Comparison of ENCODE assay signal across 24 cellular contexts in the genomic region with DNA sequence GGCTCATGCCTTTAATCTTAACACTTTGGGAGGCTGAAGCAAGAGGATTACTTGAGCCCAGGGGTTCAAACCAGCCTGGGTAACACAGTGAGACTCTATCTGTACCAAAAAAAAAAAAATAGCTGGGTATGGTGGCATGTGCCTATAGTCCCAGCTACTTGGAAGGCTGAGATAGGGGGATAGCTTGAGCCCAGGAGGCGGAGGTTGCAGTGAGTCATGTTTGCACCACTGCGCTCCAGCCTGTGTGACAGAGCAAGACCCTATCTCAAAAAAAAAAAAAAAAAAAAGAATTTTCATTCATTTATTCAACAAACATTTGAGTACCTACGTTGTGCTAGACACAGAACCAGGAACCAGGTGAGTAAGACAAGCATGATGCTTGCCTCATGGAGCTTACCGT.
DNase-seq lines count a peak whose midpoint lies in the region; ATAC-seq and TF ChIP-seq lines count a peak whose summit lies in the region.
"Had no signal": no experiment of that assay in that cellular context is flagged by ENCODE, and none has a peak within 500 bp of the region (broad histone marks: within the 10 kb centered on the region; RNA-seq: fewer than 3 reads in every experiment).

No MANE protein-coding gene starts in this region.

- H3K9me3 Mint-ChIP-seq in activated CD4-positive, alpha-beta T cell treated with anti-CD3 and anti-CD28 coated beads, Interleukin-2, amount 10 ng/mL, durations not matched to agents 7 days and 5 days: no peaks in the 10 kb centered on the region
- peaks cover 17% of the 10 kb centered on the region for H3K9me3 Mint-ChIP-seq in dendritic cell treated with granulocyte-macrophage colony-stimulating factor and Interleukin-4, amounts not matched to agents 40 ng/mL and 50 ng/mL, for 4 days
- H3K9me3 Mint-ChIP-seq in stimulated activated memory B cell treated with anti-CD40 and anti-IgM and Interleukin-4, amounts not matched to agents 10 μg/mL and 1 μg/mL and 100 μg/mL, for 72 hours: peaks cover 3% of the 10 kb centered on the region
- H3K9me3 Mint-ChIP-seq: activated CD4-positive, alpha-beta memory T cell treated with anti-CD3 and anti-CD28 coated beads, Interleukin-2, amount 10 ng/mL, durations not matched to agents 7 days and 5 days; WTC11 had no signal

- H3K36me3 Mint-ChIP-seq in activated CD4-positive, alpha-beta T cell treated with anti-CD3 and anti-CD28 coated beads, Interleukin-2, amount 10 ng/mL, durations not matched to agents 7 days and 5 days (ENCODE audit: low read depth): no peaks in the 10 kb centered on the region
- no peaks in the 10 kb centered on the region for H3K36me3 Mint-ChIP-seq in dendritic cell treated with granulocyte-macrophage colony-stimulating factor and Interleukin-4, amounts not matched to agents 40 ng/mL and 50 ng/mL, for 4 days (ENCODE audit: low read depth)
- H3K36me3 Mint-ChIP-seq in stimulated activated memory B cell treated with anti-CD40 and anti-IgM and Interleukin-4, amounts not matched to agents 10 μg/mL and 1 μg/mL and 100 μg/mL, for 72 hours: peaks cover 5% of the 10 kb centered on the region
- H3K36me3 Mint-ChIP-seq: WTC11 had no signal

- intact Hi-C loops in dendritic cell treated with granulocyte-macrophage colony-stimulating factor and Interleukin-4, amounts not matched to agents 40 ng/mL and 50 ng/mL, for 4 days (cut with micrococcal nuclease): no loop called here
- intact Hi-C loops in thyroid gland (cut with DNase I): no loop called here

- POLR2A ChIA-PET in activated CD4-positive, alpha-beta T cell treated with anti-CD3 and anti-CD28 coated beads, Interleukin-2, amount 10 ng/mL, durations not matched to agents 7 days and 5 days (lab: Charles Lee): no interaction called here

- no peak for DNase-seq in activated CD4-positive, alpha-beta T cell treated with anti-CD3 and anti-CD28 coated beads, Interleukin-2, amount 10 ng/mL, durations not matched to agents 7 days and 5 days
- no peak for DNase-seq in activated CD4-positive, alpha-beta T cell treated with anti-CD3 and anti-CD28 coated beads, Interleukin-2, amount 50 U/mL, for 48 hours
- peak; percentile 2 for DNase-seq in LoVo (ENCODE audit: low spot score)
- DNase-seq in GM13977 (ENCODE audit: low spot score): no peak
- no peak for DNase-seq in thyroid gland
- DNase-seq: activated CD4-positive, alpha-beta memory T cell treated with anti-CD3 and anti-CD28 coated beads, Interleukin-2, amount 10 ng/mL, durations not matched to agents 7 days and 5 days; activated effector memory CD4-positive, alpha-beta T cell treated with Interleukin-2 at 50 U/mL for 16 hours; activated T-cell treated with anti-CD3 and anti-CD28 coated beads for 4 hours; BE2C; cerebellar nuclear complex; erythroblast; NCI-H1694 treated with DMSO at 0.1 percent for 48 hours; NCI-H2171; NCI-H524 treated with DMSO at 0.1 percent for 48 hours; sigmoid colon; T1000 had no signal

- TF ChIP-seq POLR2A in thyroid gland (IDR thresholded peaks at IDR 0.05): no peak

- CTCF ChIA-PET in activated CD4-positive, alpha-beta T cell treated with anti-CD3 and anti-CD28 coated beads, Interleukin-2, amount 10 ng/mL, durations not matched to agents 7 days and 5 days (lab: Charles Lee): interaction anchor here (0.6 to 0.8 kb wide), 2 partner anchors 52 to 1060 kb away, joined by 3 to 4 read pairs; no protein-coding TSS in a partner anchor

- no peak overlapping the region for H3K4me3 ChIP-seq in thyroid gland (replicated peaks in 1 of 3)
- H3K4me3 ChIP-seq: body of pancreas, HAP-1, neural progenitor cell, sigmoid colon, transverse colon had no signal

- peaks cover 4% of the 10 kb centered on the region for H3K27me3 Mint-ChIP-seq in activated CD4-positive, alpha-beta T cell treated with anti-CD3 and anti-CD28 coated beads, Interleukin-2, amount 10 ng/mL, durations not matched to agents 7 days and 5 days
- H3K27me3 Mint-ChIP-seq in dendritic cell treated with granulocyte-macrophage colony-stimulating factor and Interleukin-4, amounts not matched to agents 40 ng/mL and 50 ng/mL, for 4 days: peaks cover 8% of the 10 kb centered on the region
- H3K27me3 Mint-ChIP-seq in stimulated activated memory B cell treated with anti-CD40 and anti-IgM and Interleukin-4, amounts not matched to agents 10 μg/mL and 1 μg/mL and 100 μg/mL, for 72 hours: no peaks in the 10 kb centered on the region
- H3K27me3 Mint-ChIP-seq: activated CD4-positive, alpha-beta memory T cell treated with anti-CD3 and anti-CD28 coated beads, Interleukin-2, amount 10 ng/mL, durations not matched to agents 7 days and 5 days had no signal

- H3K27me3 ChIP-seq in thyroid gland: no peaks in the 10 kb centered on the region
- H3K27me3 ChIP-seq: BE2C, body of pancreas, neural progenitor cell, sigmoid colon, transverse colon had no signal

- H3K36me3 ChIP-seq in thyroid gland: no peaks in the 10 kb centered on the region
- H3K36me3 ChIP-seq: BE2C, HAP-1, neural progenitor cell, sigmoid colon, transverse colon had no signal

- 76 to 80% methylated on average over 4 of the region's 4 CpGs for WGBS in thyroid gland, 2 donors

- H3K4me1 Mint-ChIP-seq in activated CD4-positive, alpha-beta T cell treated with anti-CD3 and anti-CD28 coated beads, Interleukin-2, amount 10 ng/mL, durations not matched to agents 7 days and 5 days: peaks cover 22% of the 10 kb centered on the region
- peaks cover 67% of the 10 kb centered on the region for H3K4me1 Mint-ChIP-seq in dendritic cell treated with granulocyte-macrophage colony-stimulating factor and Interleukin-4, amounts not matched to agents 40 ng/mL and 50 ng/mL, for 4 days (ENCODE audit: low read depth)
- peaks cover 51% of the 10 kb centered on the region for H3K4me1 Mint-ChIP-seq in stimulated activated memory B cell treated with anti-CD40 and anti-IgM and Interleukin-4, amounts not matched to agents 10 μg/mL and 1 μg/mL and 100 μg/mL, for 72 hours

- H3K9me3 ChIP-seq in thyroid gland: no peaks in the 10 kb centered on the region
- H3K9me3 ChIP-seq: BE2C, body of pancreas, HAP-1, sigmoid colon, transverse colon had no signal

- H3K27ac ChIP-seq in thyroid gland: no peak overlapping the region
- H3K27ac ChIP-seq: neural progenitor cell, sigmoid colon had no signal

- no peak overlapping the region for H3K4me3 Mint-ChIP-seq in activated CD4-positive, alpha-beta T cell treated with anti-CD3 and anti-CD28 coated beads, Interleukin-2, amount 10 ng/mL, durations not matched to agents 7 days and 5 days
- no peak overlapping the region for H3K4me3 Mint-ChIP-seq in dendritic cell treated with granulocyte-macrophage colony-stimulating factor and Interleukin-4, amounts not matched to agents 40 ng/mL and 50 ng/mL, for 4 days
- H3K4me3 Mint-ChIP-seq in stimulated activated memory B cell treated with anti-CD40 and anti-IgM and Interleukin-4, amounts not matched to agents 10 μg/mL and 1 μg/mL and 100 μg/mL, for 72 hours: no peak overlapping the region
- H3K4me3 Mint-ChIP-seq: activated CD4-positive, alpha-beta memory T cell treated with anti-CD3 and anti-CD28 coated beads, Interleukin-2, amount 10 ng/mL, durations not matched to agents 7 days and 5 days; neural progenitor cell; WTC11 had no signal

- no peak for TF ChIP-seq CTCF in GM13977 (IDR thresholded peaks at IDR 0.05; ENCODE audit: extremely low read depth, insufficient read depth, missing control alignments)
- TF ChIP-seq CTCF in thyroid gland (IDR thresholded peaks at IDR 0.05): no peak

- no peak for ATAC-seq in stimulated activated memory B cell treated with anti-CD40 and anti-IgM and Interleukin-4, amounts not matched to agents 10 μg/mL and 1 μg/mL and 100 μg/mL, for 72 hours
- no peak for ATAC-seq in GM21447 (IDR thresholded peaks at IDR 0.05; ENCODE audit: unreplicated experiment)
- ATAC-seq: body of pancreas, WTC11 had no signal

- in situ Hi-C loops in GM13977 (cut with MboI; ENCODE audit: low pct_unique_long_range_greater_than_20kb, low sequenced_read_pairs, unreplicated experiment): no loop called here

- peak overlapping the region; percentile 68 for H3K27ac Mint-ChIP-seq in activated CD4-positive, alpha-beta T cell treated with anti-CD3 and anti-CD28 coated beads, Interleukin-2, amount 10 ng/mL, durations not matched to agents 7 days and 5 days
- peak overlapping the region; percentile 26 for H3K27ac Mint-ChIP-seq in dendritic cell treated with granulocyte-macrophage colony-stimulating factor and Interleukin-4, amounts not matched to agents 40 ng/mL and 50 ng/mL, for 4 days
- H3K27ac Mint-ChIP-seq in stimulated activated memory B cell treated with anti-CD40 and anti-IgM and Interleukin-4, amounts not matched to agents 10 μg/mL and 1 μg/mL and 100 μg/mL, for 72 hours: peak overlapping the region; percentile 63
- H3K27ac Mint-ChIP-seq: activated CD4-positive, alpha-beta memory T cell treated with anti-CD3 and anti-CD28 coated beads, Interleukin-2, amount 10 ng/mL, durations not matched to agents 7 days and 5 days; WTC11 had no signal

- H3K4me1 ChIP-seq in thyroid gland: no peaks in the 10 kb centered on the region
